8 cellular contexts compared by ENCODE assay signal in the genomic region with DNA sequence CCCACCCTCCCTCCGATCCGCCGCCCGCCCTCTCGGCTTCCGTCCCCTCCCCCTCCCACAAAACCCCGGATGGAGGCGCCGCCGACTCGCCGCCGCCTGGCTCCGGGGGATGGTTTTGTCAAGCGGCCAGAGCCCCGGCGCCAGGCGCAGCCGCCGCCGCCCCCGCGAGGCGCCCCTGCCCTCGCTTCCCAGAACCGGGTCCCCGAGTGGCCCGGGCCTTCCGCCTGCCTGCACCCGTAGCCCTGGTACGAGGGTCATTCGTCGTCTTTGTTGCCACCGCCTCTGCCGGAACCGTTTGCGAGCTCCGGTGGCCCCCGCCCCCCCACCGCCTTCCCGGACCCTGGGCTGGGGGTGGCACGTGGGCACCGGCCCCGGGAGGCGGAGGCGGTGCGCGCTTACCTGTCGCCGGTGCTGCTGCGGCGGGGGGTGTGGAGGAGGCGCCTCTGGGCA.
DNase-seq lines count a peak whose midpoint lies in the region; ATAC-seq and TF ChIP-seq lines count a peak whose summit lies in the region.

No MANE protein-coding gene starts in this region.

- peak overlapping the region; percentile 90 to 91 for H3K4me3 ChIP-seq in mucosa of rectum (ENCODE audit: low read length in 2 of 2)

- TF ChIP-seq POLR2A in erythroblast (IDR thresholded peaks at IDR 0.05; ENCODE audit: low read length): no peak

- H3K9me3 ChIP-seq in mucosa of rectum (ENCODE audit: control insufficient read depth in 2 of 2, low read length in 2 of 2): no peaks in the 10 kb centered on the region

- peak overlapping the region; percentile 98 to 99 for H3K27ac ChIP-seq in mucosa of rectum (ENCODE audit: low read depth in 2 of 2, low read length in 2 of 2)

- peaks cover 23 to 37% of the 10 kb centered on the region in 2 donors for H3K4me1 ChIP-seq in mucosa of rectum (ENCODE audit: control insufficient read depth in 2 of 2, insufficient read depth in 2 of 2, low read length in 2 of 2)

- H3K27me3 ChIP-seq in mucosa of rectum (ENCODE audit: control insufficient read depth in 2 of 2, insufficient read depth in 2 of 2, low read length in 2 of 2): no peaks in the 10 kb centered on the region

- peak; percentile 41 to 50 for DNase-seq in NOMO-1 (lab: John Stamatoyannopoulos, UW; ENCODE audit: unreplicated experiment in 2 of 2)
- no peak for DNase-seq in NOMO-1 treated with DMSO at 0.1 percent for 48 hours (lab: John Stamatoyannopoulos, UW; ENCODE audit: unreplicated experiment)
- peak; percentile 21 for DNase-seq in NK-92 (lab: John Stamatoyannopoulos, UW; ENCODE audit: unreplicated experiment)
- DNase-seq in activated T-cell treated with anti-CD3 and anti-CD28 coated beads for 24 hours (ENCODE audit: low read depth): peak; percentile 72
- DNase-seq in erythroblast (lab: John Stamatoyannopoulos, UW): peak; percentile 89 to 92
- DNase-seq in stimulated activated CD8-positive, alpha-beta memory T cell treated with anti-CD3 and anti-CD28 coated beads, Interleukin-4, amount 100 ng/mL, for 24 hours (ENCODE audit: low read depth): peak; percentile 71

- peak; percentile 4 for ATAC-seq in HG03025 (IDR thresholded peaks at IDR 0.05; ENCODE audit: low FRiP score, unreplicated experiment)

- peaks cover 0 to 2% of the 10 kb centered on the region in 2 donors for H3K36me3 ChIP-seq in mucosa of rectum (ENCODE audit: control insufficient read depth in 2 of 2, insufficient read depth in 2 of 2, low read length in 2 of 2)

- H3K9ac ChIP-seq in mucosa of rectum (ENCODE audit: low read depth in 1 of 2, low read length in 2 of 2): peak overlapping the region; percentile 65 to 95
